1 cellular context compared by ENCODE assay signal in genomic region chr3:113696658-113697191, GRCh38.
TF ChIP-seq lines count a peak whose summit lies in the region.

No MANE protein-coding gene starts in this region.

TF ChIP-seq in HEK293, 187 proteins besides CTCF, POLR2A, EP300 and RAD21 (continued from another document):
- TF ChIP-seq PRDM10 (tag by site-specific recombination; IDR thresholded peaks at IDR 0.05) (peak; percentile 85), ZNF792 (tag by site-specific recombination; IDR thresholded peaks at IDR 0.05) (no peak), ZNF677 (tag by site-specific recombination; IDR thresholded peaks at IDR 0.05) (no peak), ZFHX2 (tag by site-specific recombination; conservative IDR thresholded peaks at IDR 0.05) (peak; percentile 60; the same call in 1 of the 2 replicates), KLF8 (tag by site-specific recombination; IDR thresholded peaks at IDR 0.05) (peak; percentile 97), ZFP41 (tag by site-specific recombination; IDR thresholded peaks at IDR 0.05; ENCODE audit: borderline replicate concordance) (no peak), ZNF223 (tag by site-specific recombination; IDR thresholded peaks at IDR 0.05) (no peak), GLIS1 (tag by site-specific recombination; IDR thresholded peaks at IDR 0.05) (no peak), ZNF221 (tag by site-specific recombination; IDR thresholded peaks at IDR 0.05; ENCODE audit: borderline replicate concordance) (no peak), ZNF335 (tag by site-specific recombination; conservative IDR thresholded peaks at IDR 0.05) (peak; percentile 66), MEIS1 (CRISPR knock-in tag; IDR thresholded peaks at IDR 0.05; ENCODE audit: borderline replicate concordance) (no peak), REPIN1 (tag by site-specific recombination; IDR thresholded peaks at IDR 0.05; ENCODE audit: low read depth) (no peak), ZIC2 (tag by site-specific recombination; IDR thresholded peaks at IDR 0.05) (no peak), ZNF558 (tag by site-specific recombination; IDR thresholded peaks at IDR 0.05) (no peak), ZNF184 (tag by site-specific recombination; IDR thresholded peaks at IDR 0.05) (no peak), AEBP2 (tag by site-specific recombination; IDR thresholded peaks at IDR 0.05; ENCODE audit: borderline replicate concordance) (no peak), ZNF19 (tag by site-specific recombination; IDR thresholded peaks at IDR 0.05; ENCODE audit: low read depth) (no peak), ZNF548 (tag by site-specific recombination; IDR thresholded peaks at IDR 0.05) (no peak), KLF1 (tag by site-specific recombination; IDR thresholded peaks at IDR 0.05) (peak; percentile 42; the same call in 1 of the 2 replicates), ZBTB17 (tag by site-specific recombination; IDR thresholded peaks at IDR 0.05) (peak; percentile 54), HOXD13 (CRISPR knock-in tag; IDR thresholded peaks at IDR 0.05; ENCODE audit: borderline replicate concordance) (no peak), ZBTB11 (tag by site-specific recombination; conservative IDR thresholded peaks at IDR 0.05; ENCODE audit: low read depth) (0 out of 2 replicates have a peak, but pooled peaks have one; percentile 13), ZNF623 (tag by site-specific recombination; IDR thresholded peaks at IDR 0.05) (no peak), SP2 (tag by site-specific recombination; IDR thresholded peaks at IDR 0.05) (peak; percentile 97), ZFP69B (tag by site-specific recombination; IDR thresholded peaks at IDR 0.05) (peak; percentile 90), ZNF302 (tag by site-specific recombination; IDR thresholded peaks at IDR 0.05; ENCODE audit: low read depth) (no peak), KLF9 (tag by site-specific recombination; IDR thresholded peaks at IDR 0.05; ENCODE audit: low read depth) (peak; percentile 65), ZNF473 (tag by site-specific recombination; IDR thresholded peaks at IDR 0.05) (no peak), ZNF426 (tag by site-specific recombination; IDR thresholded peaks at IDR 0.05) (no peak), ZNF791 (tag by site-specific recombination; IDR thresholded peaks at IDR 0.05) (no peak), ZBTB26 (tag by site-specific recombination; optimal IDR thresholded peaks at IDR 0.05) (peak; percentile 24), EGR2 (tag by site-specific recombination; IDR thresholded peaks at IDR 0.05; ENCODE audit: low read depth) (peak; percentile 54; the same call in 1 of the 2 replicates), ZNF140 (tag by site-specific recombination; IDR thresholded peaks at IDR 0.05) (no peak), PATZ1 (tag by site-specific recombination; IDR thresholded peaks at IDR 0.05) (peak; percentile 65), ZNF155 (tag by site-specific recombination; IDR thresholded peaks at IDR 0.05) (no peak)
